ENCODE assay signal across 22 cellular contexts in the genomic region with DNA sequence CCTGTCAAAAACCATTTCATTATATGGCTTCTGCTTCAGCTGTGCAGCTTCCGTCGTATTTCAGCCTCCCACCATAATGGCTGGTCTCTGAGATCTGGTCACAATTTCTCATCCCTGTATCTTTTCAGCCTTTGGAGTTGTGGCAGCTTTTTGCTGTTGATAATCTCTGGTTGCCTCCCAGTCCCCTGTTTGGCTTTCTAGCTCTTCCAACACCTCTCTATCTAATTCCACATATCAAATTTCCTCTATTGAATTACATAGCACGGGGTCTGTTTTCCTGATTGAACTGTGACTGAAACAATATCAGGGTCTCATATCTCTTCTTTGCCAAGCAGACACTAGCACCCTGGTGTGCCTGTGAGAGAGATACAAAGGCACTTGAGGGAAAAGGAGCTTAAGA.
DNase-seq lines count a peak whose midpoint lies in the region; ATAC-seq and TF ChIP-seq lines count a peak whose summit lies in the region.
"Had no signal": no experiment of that assay in that cellular context is flagged by ENCODE, and none has a peak within 500 bp of the region (broad histone marks: within the 10 kb centered on the region; RNA-seq: fewer than 3 reads in every experiment).

No MANE protein-coding gene starts in this region.

- peaks cover 0 to 8% (median 0%) of the 10 kb centered on the region in 12 donors for H3K9me3 ChIP-seq in heart left ventricle
- H3K9me3 ChIP-seq: lower lobe of right lung, right lobe of liver, testis, vagina had no signal

- no peak for TF ChIP-seq POLR2A in heart left ventricle (IDR thresholded peaks at IDR 0.05)

- WGBS in heart left ventricle, 4 donors, result 17 to 34% (median 20%) methylated on average over 3 of the region's 3 CpGs

- intact Hi-C loops in heart left ventricle (cut with DNase I), result no loop called here

- DNase-seq in DMS153 (lab: John Stamatoyannopoulos, UW) (peak; percentile 47), NCI-H1105 treated with DMSO at 0.1 percent for 48 hours (lab: John Stamatoyannopoulos, UW) (peak; percentile 51), NCI-H2171 treated with DMSO at 0.1 percent for 48 hours (lab: John Stamatoyannopoulos, UW) (peak; percentile 89), SK-N-DZ (ENCODE audit: low spot score) (peak; percentile 99), hepatic stellate cell (ENCODE audit: low spot score) (no peak), heart left ventricle (no peak), GM13977 (ENCODE audit: low spot score) (no peak), GM19238 (ENCODE audit: insufficient read length, low spot score) (no peak)
- DNase-seq: activated CD4-positive, alpha-beta T cell treated with anti-CD3 and anti-CD28 coated beads for 36 hours; activated gamma-delta T cell treated with Interleukin-2 at 50 U/mL for 16 hours; activated naive CD8-positive, alpha-beta T cell treated with anti-CD3 and anti-CD28 coated beads, Interleukin-2, amount 50 U/mL, for 24 hours; C1 segment of cervical spinal cord; dorsolateral prefrontal cortex; HFFc6; kidney; lower lobe of right lung; posterior cingulate gyrus; right lobe of liver; stimulated activated naive CD4-positive, alpha-beta T cell treated with Interleukin-2 at 50 U/mL for 16 hours; T-helper 2 cell had no signal

- no peak for TF ChIP-seq CTCF in heart left ventricle (IDR thresholded peaks at IDR 0.05)
- no peak for TF ChIP-seq CTCF in GM13977 (IDR thresholded peaks at IDR 0.05; ENCODE audit: extremely low read depth, insufficient read depth, missing control alignments)

- no peaks in the 10 kb centered on the region for H3K4me1 ChIP-seq in heart left ventricle
- H3K4me1 ChIP-seq: lower lobe of right lung, right lobe of liver, testis, vagina had no signal

- in situ Hi-C loops in GM13977 (cut with MboI; ENCODE audit: low pct_unique_long_range_greater_than_20kb, low sequenced_read_pairs, unreplicated experiment), result no loop called here

- no peak for ATAC-seq in heart left ventricle
- ATAC-seq: activated CD4-positive, alpha-beta T cell treated with anti-CD3 and anti-CD28 coated beads for 36 hours; activated naive CD8-positive, alpha-beta T cell treated with anti-CD3 and anti-CD28 coated beads, Interleukin-2, amount 50 U/mL, for 24 hours; lower lobe of right lung; right lobe of liver had no signal

- H3K4me3 ChIP-seq in heart left ventricle, result no peak overlapping the region
- H3K4me3 ChIP-seq: dorsolateral prefrontal cortex, lower lobe of right lung, right lobe of liver, testis, vagina had no signal

- H3K27me3 ChIP-seq in heart left ventricle, result peaks cover 0 to 5% (median 0%) of the 10 kb centered on the region in 9 donors
- H3K27me3 ChIP-seq: right lobe of liver, testis, vagina had no signal

- no peaks in the 10 kb centered on the region for H3K36me3 ChIP-seq in heart left ventricle
- H3K36me3 ChIP-seq: lower lobe of right lung, right lobe of liver, vagina had no signal

- no peak overlapping the region for H3K27ac ChIP-seq in heart left ventricle
- H3K27ac ChIP-seq: dorsolateral prefrontal cortex, lower lobe of right lung, right lobe of liver, testis, vagina had no signal

Comparison
In these comparisons a context has a peak if more than half of its experiments do, and no peak if none do; other contexts are left out.
1. DNase-seq: peak in DMS153 (single experiment), NCI-H1105 treated with DMSO at 0.1 percent for 48 hours (single experiment), NCI-H2171 treated with DMSO at 0.1 percent for 48 hours (single experiment) and SK-N-DZ (single experiment); none in hepatic stellate cell (single experiment), heart left ventricle (0 of 5), GM13977 (single experiment) and GM19238 (single experiment).